1 cellular context compared by ENCODE assay signal in the genomic region with DNA sequence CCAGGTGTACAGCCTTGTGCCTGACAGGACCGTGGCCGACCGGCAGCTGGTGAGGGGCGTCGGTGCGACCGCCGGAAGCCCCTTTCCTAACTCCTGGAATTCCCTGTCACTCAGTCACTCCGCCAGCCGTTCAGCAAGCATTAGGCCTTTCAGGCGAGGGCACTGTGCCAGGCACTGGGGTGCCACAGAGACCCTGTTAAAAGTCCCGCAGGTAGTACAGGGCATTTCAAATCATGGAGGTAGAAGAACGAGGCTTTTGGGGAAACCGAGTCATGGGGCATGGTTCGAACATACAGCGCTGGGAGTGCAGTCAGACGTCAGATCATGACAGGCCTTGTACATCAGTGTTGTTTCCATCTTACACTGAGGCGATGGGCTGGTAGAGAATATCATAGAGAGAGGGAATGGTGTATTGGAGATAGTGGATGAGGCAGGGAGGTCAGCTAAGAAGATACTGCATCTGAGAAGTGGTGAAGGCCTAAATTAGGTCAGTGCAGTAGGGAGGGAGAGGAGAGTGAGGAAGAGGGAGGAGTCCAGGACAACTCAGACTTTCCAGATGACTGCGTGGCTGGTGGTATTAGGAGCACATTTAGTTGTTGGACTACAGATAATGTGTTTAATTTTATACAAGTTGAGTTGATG.
TF ChIP-seq lines count a peak whose summit lies in the region.

No MANE protein-coding gene starts in this region.

TF ChIP-seq in K562, 482 proteins besides CTCF, POLR2A, EP300 and RAD21 (continued from another document and continues in another):
- TF ChIP-seq, protein P1, sequence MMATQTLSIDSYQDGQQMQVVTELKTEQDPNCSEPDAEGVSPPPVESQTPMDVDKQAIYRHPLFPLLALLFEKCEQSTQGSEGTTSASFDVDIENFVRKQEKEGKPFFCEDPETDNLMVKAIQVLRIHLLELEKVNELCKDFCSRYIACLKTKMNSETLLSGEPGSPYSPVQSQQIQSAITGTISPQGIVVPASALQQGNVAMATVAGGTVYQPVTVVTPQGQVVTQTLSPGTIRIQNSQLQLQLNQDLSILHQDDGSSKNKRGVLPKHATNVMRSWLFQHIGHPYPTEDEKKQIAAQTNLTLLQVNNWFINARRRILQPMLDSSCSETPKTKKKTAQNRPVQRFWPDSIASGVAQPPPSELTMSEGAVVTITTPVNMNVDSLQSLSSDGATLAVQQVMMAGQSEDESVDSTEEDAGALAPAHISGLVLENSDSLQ (IDR thresholded peaks at IDR 0.05) = peak; percentile 54
- 0 out of 2 replicates have a peak, but pooled peaks have one; percentile 48 for TF ChIP-seq ZNF707 (CRISPR knock-in tag; conservative IDR thresholded peaks at IDR 0.05)
- 0 out of 2 replicates have a peak, but pooled peaks have one; percentile 65 for TF ChIP-seq ERF (CRISPR knock-in tag; IDR thresholded peaks at IDR 0.05)
- TF ChIP-seq BCOR (IDR thresholded peaks at IDR 0.05) = peak; percentile 85
- TF ChIP-seq, protein P2, sequence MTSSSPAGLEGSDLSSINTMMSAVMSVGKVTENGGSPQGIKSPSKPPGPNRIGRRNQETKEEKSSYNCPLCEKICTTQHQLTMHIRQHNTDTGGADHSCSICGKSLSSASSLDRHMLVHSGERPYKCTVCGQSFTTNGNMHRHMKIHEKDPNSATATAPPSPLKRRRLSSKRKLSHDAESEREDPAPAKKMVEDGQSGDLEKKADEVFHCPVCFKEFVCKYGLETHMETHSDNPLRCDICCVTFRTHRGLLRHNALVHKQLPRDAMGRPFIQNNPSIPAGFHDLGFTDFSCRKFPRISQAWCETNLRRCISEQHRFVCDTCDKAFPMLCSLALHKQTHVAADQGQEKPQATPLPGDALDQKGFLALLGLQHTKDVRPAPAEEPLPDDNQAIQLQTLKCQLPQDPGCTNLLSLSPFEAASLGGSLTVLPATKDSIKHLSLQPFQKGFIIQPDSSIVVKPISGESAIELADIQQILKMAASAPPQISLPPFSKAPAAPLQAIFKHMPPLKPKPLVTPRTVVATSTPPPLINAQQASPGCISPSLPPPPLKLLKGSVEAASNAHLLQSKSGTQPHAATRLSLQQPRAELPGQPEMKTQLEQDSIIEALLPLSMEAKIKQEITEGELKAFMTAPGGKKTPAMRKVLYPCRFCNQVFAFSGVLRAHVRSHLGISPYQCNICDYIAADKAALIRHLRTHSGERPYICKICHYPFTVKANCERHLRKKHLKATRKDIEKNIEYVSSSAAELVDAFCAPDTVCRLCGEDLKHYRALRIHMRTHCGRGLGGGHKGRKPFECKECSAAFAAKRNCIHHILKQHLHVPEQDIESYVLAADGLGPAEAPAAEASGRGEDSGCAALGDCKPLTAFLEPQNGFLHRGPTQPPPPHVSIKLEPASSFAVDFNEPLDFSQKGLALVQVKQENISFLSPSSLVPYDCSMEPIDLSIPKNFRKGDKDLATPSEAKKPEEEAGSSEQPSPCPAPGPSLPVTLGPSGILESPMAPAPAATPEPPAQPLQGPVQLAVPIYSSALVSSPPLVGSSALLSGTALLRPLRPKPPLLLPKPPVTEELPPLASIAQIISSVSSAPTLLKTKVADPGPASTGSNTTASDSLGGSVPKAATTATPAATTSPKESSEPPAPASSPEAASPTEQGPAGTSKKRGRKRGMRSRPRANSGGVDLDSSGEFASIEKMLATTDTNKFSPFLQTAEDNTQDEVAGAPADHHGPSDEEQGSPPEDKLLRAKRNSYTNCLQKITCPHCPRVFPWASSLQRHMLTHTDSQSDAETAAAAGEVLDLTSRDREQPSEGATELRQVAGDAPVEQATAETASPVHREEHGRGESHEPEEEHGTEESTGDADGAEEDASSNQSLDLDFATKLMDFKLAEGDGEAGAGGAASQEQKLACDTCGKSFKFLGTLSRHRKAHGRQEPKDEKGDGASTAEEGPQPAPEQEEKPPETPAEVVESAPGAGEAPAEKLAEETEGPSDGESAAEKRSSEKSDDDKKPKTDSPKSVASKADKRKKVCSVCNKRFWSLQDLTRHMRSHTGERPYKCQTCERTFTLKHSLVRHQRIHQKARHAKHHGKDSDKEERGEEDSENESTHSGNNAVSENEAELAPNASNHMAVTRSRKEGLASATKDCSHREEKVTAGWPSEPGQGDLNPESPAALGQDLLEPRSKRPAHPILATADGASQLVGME (CRISPR knock-in tag; IDR thresholded peaks at IDR 0.05) = 0 out of 2 replicates have a peak, but pooled peaks have one; percentile 16
- no peak for TF ChIP-seq SMARCB1 (IDR thresholded peaks at IDR 0.05; ENCODE audit: insufficient read length, low read depth)
- no peak for TF ChIP-seq MXI1 (IDR thresholded peaks at IDR 0.05; ENCODE audit: low read depth, low read length)
- no peak for TF ChIP-seq SRSF7 (optimal IDR thresholded peaks at IDR 0.05; ENCODE audit: low read depth, low read length)
- no peak for TF ChIP-seq SPI1 (IDR thresholded peaks at IDR 0.05; ENCODE audit: borderline replicate concordance, low read depth, low read length)
- TF ChIP-seq CBX1 (IDR thresholded peaks at IDR 0.05; ENCODE audit: low read depth) = no peak; the same call in 1 of the 2 replicates
- no peak for TF ChIP-seq TAF7 (tag; IDR thresholded peaks at IDR 0.05)
- TF ChIP-seq, protein P3, sequence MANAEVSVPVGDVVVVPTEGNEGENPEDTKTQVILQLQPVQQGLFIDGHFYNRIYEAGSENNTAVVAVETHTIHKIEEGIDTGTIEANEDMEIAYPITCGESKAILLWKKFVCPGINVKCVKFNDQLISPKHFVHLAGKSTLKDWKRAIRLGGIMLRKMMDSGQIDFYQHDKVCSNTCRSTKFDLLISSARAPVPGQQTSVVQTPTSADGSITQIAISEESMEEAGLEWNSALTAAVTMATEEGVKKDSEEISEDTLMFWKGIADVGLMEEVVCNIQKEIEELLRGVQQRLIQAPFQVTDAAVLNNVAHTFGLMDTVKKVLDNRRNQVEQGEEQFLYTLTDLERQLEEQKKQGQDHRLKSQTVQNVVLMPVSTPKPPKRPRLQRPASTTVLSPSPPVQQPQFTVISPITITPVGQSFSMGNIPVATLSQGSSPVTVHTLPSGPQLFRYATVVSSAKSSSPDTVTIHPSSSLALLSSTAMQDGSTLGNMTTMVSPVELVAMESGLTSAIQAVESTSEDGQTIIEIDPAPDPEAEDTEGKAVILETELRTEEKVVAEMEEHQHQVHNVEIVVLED (CRISPR knock-in tag; IDR thresholded peaks at IDR 0.05) = no peak
- TF ChIP-seq SRF (CRISPR knock-in tag; IDR thresholded peaks at IDR 0.05) = peak in 1 of 2 experiments; percentile 82; a peak in 2 of 4 replicates
- peak; percentile 38; the same call in 1 of the 2 replicates for TF ChIP-seq ARID2 (IDR thresholded peaks at IDR 0.05)
- peak; percentile 49; the same call in 1 of the 2 replicates for TF ChIP-seq ETV5 (CRISPR knock-in tag; IDR thresholded peaks at IDR 0.05; ENCODE audit: low read depth)
- TF ChIP-seq KLF16 (IDR thresholded peaks at IDR 0.05) = no peak
- no peak for TF ChIP-seq ZNF175 (CRISPR knock-in tag; IDR thresholded peaks at IDR 0.05; ENCODE audit: low read depth)
- peak; percentile 67 for TF ChIP-seq ARID1B (IDR thresholded peaks at IDR 0.05)
- TF ChIP-seq, protein P4, sequence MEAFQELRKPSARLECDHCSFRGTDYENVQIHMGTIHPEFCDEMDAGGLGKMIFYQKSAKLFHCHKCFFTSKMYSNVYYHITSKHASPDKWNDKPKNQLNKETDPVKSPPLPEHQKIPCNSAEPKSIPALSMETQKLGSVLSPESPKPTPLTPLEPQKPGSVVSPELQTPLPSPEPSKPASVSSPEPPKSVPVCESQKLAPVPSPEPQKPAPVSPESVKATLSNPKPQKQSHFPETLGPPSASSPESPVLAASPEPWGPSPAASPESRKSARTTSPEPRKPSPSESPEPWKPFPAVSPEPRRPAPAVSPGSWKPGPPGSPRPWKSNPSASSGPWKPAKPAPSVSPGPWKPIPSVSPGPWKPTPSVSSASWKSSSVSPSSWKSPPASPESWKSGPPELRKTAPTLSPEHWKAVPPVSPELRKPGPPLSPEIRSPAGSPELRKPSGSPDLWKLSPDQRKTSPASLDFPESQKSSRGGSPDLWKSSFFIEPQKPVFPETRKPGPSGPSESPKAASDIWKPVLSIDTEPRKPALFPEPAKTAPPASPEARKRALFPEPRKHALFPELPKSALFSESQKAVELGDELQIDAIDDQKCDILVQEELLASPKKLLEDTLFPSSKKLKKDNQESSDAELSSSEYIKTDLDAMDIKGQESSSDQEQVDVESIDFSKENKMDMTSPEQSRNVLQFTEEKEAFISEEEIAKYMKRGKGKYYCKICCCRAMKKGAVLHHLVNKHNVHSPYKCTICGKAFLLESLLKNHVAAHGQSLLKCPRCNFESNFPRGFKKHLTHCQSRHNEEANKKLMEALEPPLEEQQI (IDR thresholded peaks at IDR 0.05) = no peak; the same call in 1 of the 2 replicates
- peak in 1 of 2 experiments; percentile 44; a peak in 1 of 4 replicates for TF ChIP-seq KDM1A (IDR thresholded peaks at IDR 0.05)
- TF ChIP-seq, protein P5, sequence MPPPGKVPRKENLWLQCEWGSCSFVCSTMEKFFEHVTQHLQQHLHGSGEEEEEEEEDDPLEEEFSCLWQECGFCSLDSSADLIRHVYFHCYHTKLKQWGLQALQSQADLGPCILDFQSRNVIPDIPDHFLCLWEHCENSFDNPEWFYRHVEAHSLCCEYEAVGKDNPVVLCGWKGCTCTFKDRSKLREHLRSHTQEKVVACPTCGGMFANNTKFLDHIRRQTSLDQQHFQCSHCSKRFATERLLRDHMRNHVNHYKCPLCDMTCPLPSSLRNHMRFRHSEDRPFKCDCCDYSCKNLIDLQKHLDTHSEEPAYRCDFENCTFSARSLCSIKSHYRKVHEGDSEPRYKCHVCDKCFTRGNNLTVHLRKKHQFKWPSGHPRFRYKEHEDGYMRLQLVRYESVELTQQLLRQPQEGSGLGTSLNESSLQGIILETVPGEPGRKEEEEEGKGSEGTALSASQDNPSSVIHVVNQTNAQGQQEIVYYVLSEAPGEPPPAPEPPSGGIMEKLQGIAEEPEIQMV (tag; conservative IDR thresholded peaks at IDR 0.05; ENCODE audit: low read depth) = no peak
- TF ChIP-seq FOXK1 (CRISPR knock-in tag; IDR thresholded peaks at IDR 0.05; ENCODE audit: borderline replicate concordance) = peak; percentile 86; the same call in 1 of the 2 replicates
- no peak for TF ChIP-seq GABPB2 (CRISPR knock-in tag; conservative IDR thresholded peaks at IDR 0.05)
- peak; percentile 22; the same call in 1 of the 2 replicates for TF ChIP-seq ZNF134 (CRISPR knock-in tag; conservative IDR thresholded peaks at IDR 0.05)
- no peak for TF ChIP-seq PHF20 (IDR thresholded peaks at IDR 0.05; ENCODE audit: partially characterized antibody)
- TF ChIP-seq FOXP1 (CRISPR knock-in tag; IDR thresholded peaks at IDR 0.05) = no peak
- no peak for TF ChIP-seq BMI1 (IDR thresholded peaks at IDR 0.05; ENCODE audit: low read length)
- TF ChIP-seq ZNF668 (CRISPR knock-in tag; IDR thresholded peaks at IDR 0.05) = peak; percentile 63; the same call in 1 of the 2 replicates
- TF ChIP-seq, protein P6, sequence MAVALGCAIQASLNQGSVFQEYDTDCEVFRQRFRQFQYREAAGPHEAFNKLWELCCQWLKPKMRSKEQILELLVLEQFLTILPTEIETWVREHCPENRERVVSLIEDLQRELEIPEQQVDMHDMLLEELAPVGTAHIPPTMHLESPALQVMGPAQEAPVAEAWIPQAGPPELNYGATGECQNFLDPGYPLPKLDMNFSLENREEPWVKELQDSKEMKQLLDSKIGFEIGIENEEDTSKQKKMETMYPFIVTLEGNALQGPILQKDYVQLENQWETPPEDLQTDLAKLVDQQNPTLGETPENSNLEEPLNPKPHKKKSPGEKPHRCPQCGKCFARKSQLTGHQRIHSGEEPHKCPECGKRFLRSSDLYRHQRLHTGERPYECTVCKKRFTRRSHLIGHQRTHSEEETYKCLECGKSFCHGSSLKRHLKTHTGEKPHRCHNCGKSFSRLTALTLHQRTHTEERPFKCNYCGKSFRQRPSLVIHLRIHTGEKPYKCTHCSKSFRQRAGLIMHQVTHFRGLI (CRISPR knock-in tag; IDR thresholded peaks at IDR 0.05) = 0 out of 2 replicates have a peak, but pooled peaks have one; percentile 37
- TF ChIP-seq, protein P7, sequence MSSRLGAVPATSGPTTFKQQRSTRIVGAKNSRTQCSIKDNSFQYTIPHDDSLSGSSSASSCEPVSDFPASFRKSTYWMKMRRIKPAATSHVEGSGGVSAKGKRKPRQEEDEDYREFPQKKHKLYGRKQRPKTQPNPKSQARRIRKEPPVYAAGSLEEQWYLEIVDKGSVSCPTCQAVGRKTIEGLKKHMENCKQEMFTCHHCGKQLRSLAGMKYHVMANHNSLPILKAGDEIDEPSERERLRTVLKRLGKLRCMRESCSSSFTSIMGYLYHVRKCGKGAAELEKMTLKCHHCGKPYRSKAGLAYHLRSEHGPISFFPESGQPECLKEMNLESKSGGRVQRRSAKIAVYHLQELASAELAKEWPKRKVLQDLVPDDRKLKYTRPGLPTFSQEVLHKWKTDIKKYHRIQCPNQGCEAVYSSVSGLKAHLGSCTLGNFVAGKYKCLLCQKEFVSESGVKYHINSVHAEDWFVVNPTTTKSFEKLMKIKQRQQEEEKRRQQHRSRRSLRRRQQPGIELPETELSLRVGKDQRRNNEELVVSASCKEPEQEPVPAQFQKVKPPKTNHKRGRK (tag; IDR thresholded peaks at IDR 0.05) = no peak
- TF ChIP-seq CHD4 (IDR thresholded peaks at IDR 0.05; ENCODE audit: insufficient read depth, insufficient replicate concordance, low read depth, low read length, poor library complexity, severe bottlenecking) = peak; percentile 14
- peak; percentile 31; the same call in 1 of the 2 replicates for TF ChIP-seq GATA2 (CRISPR knock-in tag; IDR thresholded peaks at IDR 0.05)
- TF ChIP-seq, protein P8, sequence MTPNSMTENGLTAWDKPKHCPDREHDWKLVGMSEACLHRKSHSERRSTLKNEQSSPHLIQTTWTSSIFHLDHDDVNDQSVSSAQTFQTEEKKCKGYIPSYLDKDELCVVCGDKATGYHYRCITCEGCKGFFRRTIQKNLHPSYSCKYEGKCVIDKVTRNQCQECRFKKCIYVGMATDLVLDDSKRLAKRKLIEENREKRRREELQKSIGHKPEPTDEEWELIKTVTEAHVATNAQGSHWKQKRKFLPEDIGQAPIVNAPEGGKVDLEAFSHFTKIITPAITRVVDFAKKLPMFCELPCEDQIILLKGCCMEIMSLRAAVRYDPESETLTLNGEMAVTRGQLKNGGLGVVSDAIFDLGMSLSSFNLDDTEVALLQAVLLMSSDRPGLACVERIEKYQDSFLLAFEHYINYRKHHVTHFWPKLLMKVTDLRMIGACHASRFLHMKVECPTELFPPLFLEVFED (CRISPR knock-in tag; conservative IDR thresholded peaks at IDR 0.05) = peak; percentile 97
- TF ChIP-seq, protein P9, sequence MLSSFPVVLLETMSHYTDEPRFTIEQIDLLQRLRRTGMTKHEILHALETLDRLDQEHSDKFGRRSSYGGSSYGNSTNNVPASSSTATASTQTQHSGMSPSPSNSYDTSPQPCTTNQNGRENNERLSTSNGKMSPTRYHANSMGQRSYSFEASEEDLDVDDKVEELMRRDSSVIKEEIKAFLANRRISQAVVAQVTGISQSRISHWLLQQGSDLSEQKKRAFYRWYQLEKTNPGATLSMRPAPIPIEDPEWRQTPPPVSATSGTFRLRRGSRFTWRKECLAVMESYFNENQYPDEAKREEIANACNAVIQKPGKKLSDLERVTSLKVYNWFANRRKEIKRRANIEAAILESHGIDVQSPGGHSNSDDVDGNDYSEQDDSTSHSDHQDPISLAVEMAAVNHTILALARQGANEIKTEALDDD (IDR thresholded peaks at IDR 0.05) = peak; percentile 44; the same call in 1 of the 2 replicates
- peak; percentile 62; the same call in 1 of the 2 replicates for TF ChIP-seq ZNF263 (CRISPR knock-in tag; IDR thresholded peaks at IDR 0.05; ENCODE audit: borderline replicate concordance)
- TF ChIP-seq HDGF (IDR thresholded peaks at IDR 0.05) = peak; percentile 98
- peak; percentile 49 for TF ChIP-seq ARHGAP35 (IDR thresholded peaks at IDR 0.05; ENCODE audit: partially characterized antibody)
- TF ChIP-seq SIRT6 (IDR thresholded peaks at IDR 0.05; ENCODE audit: low read depth, low read length) = no peak
- TF ChIP-seq HMGN3 (IDR thresholded peaks at IDR 0.05; ENCODE audit: borderline replicate concordance, extremely low read depth, insufficient read length, low read depth, low read length) = peak; percentile 18
